Comparison of ENCODE assay signal across 22 cellular contexts in genomic region chr13:77749481-77749880, GRCh38. TPM values are rescaled to one million over a fixed set of nuclear protein-coding genes. Genes with fewer than 3 reads are reported as not detected.
A peak's percentile ranks its signal among the peaks of the same experiment; 100 is the strongest.
DNase-seq lines count a peak whose midpoint lies in the region; ATAC-seq and TF ChIP-seq lines count a peak whose summit lies in the region.
"Had no signal": no experiment of that assay in that cellular context is flagged by ENCODE, and none has a peak within 500 bp of the region (broad histone marks: within the 10 kb centered on the region; RNA-seq: fewer than 3 reads in every experiment).

No MANE protein-coding gene starts in this region.

- H3K4me1 ChIP-seq in CD4-positive, alpha-beta memory T cell (ENCODE audit: insufficient read depth, low read length): peaks cover 5% of the 10 kb centered on the region
- H3K4me1 ChIP-seq in naive thymus-derived CD4-positive, alpha-beta T cell (ENCODE audit: control insufficient read depth in 2 of 2, insufficient read depth in 2 of 2, low read length in 2 of 2): peaks cover 0 to 4% of the 10 kb centered on the region in 2 donors
- H3K4me1 ChIP-seq: vagina had no signal

- POLR2A ChIA-PET in CD4-positive, alpha-beta memory T cell (lab: Charles Lee; ENCODE audit: partially characterized antibody): no interaction called here
- POLR2A ChIA-PET in naive thymus-derived CD4-positive, alpha-beta T cell (lab: Charles Lee): interaction anchor here (1.2 kb wide), 1 partner anchor 53 kb away, joined by 3 read pairs; no protein-coding TSS in a partner anchor
- POLR2A ChIA-PET in GM10248 (lab: Yijun Ruan, JAX): no interaction called here

- TF ChIP-seq CTCF in GM10248 (IDR thresholded peaks at IDR 0.05; ENCODE audit: control extremely low read depth, extremely low read depth, low read depth, missing control alignments): no peak

- no peak overlapping the region for H3K4me3 ChIP-seq in CD4-positive, alpha-beta memory T cell (ENCODE audit: low read length in 2 of 2)
- H3K4me3 ChIP-seq in Jurkat, Clone E6-1 (ENCODE audit: low read length): no peak overlapping the region
- H3K4me3 ChIP-seq in naive thymus-derived CD4-positive, alpha-beta T cell (ENCODE audit: low read length): no peak overlapping the region
- H3K4me3 ChIP-seq: coronary artery, smooth muscle cell, thoracic aorta, vagina had no signal

- H3K9me3 ChIP-seq in CD4-positive, alpha-beta memory T cell (ENCODE audit: control insufficient read depth in 1 of 2, low read length in 2 of 2): no peaks in the 10 kb centered on the region
- H3K9me3 ChIP-seq in naive thymus-derived CD4-positive, alpha-beta T cell (ENCODE audit: control insufficient read depth in 2 of 3, low read length in 3 of 3): no peaks in the 10 kb centered on the region
- H3K9me3 ChIP-seq: SK-N-SH, thoracic aorta, vagina had no signal

- H3K36me3 Mint-ChIP-seq in CD4-positive, alpha-beta memory T cell: peaks cover 36 to 44% of the 10 kb centered on the region in 2 donors
- peaks cover 4 to 35% (median 22%) of the 10 kb centered on the region in 5 donors for H3K36me3 Mint-ChIP-seq in naive thymus-derived CD4-positive, alpha-beta T cell

- intact Hi-C loops in CD4-positive, alpha-beta memory T cell (cut with micrococcal nuclease): loop anchor here (2.0 kb wide), 1 partner anchor 51 kb away; no protein-coding TSS in a partner anchor
- intact Hi-C loops in naive thymus-derived CD4-positive, alpha-beta T cell (cut with micrococcal nuclease): no loop called here

- H3K36me3 ChIP-seq in CD4-positive, alpha-beta memory T cell (ENCODE audit: insufficient read depth, low read length): peaks cover 13% of the 10 kb centered on the region
- H3K36me3 ChIP-seq in naive thymus-derived CD4-positive, alpha-beta T cell (ENCODE audit: control insufficient read depth in 2 of 3, insufficient read depth in 3 of 3, low read length in 3 of 3): peaks cover 0 to 18% (median 2%) of the 10 kb centered on the region in 3 experiments
- H3K36me3 ChIP-seq: thoracic aorta, vagina had no signal

- DNase-seq in CD4-positive, alpha-beta memory T cell: peak in 1 of 5 donors; percentile 15
- peak; percentile 14 for DNase-seq in Jurkat, Clone E6-1 (ENCODE audit: low read depth, low spot score)
- DNase-seq in caudate nucleus (lab: John Stamatoyannopoulos, UW) (no peak), UCSD-AML1 (lab: John Stamatoyannopoulos, UW; ENCODE audit: unreplicated experiment) (no peak), GM10248 (ENCODE audit: extremely low spot score) (no peak)
- no peak for DNase-seq in naive thymus-derived CD4-positive, alpha-beta T cell
- no peak for DNase-seq in stimulated activated CD4-positive, alpha-beta T cell treated with anti-CD3 and anti-CD28 coated beads, Interleukin-4, amount 100 ng/mL, for 4 hours
- DNase-seq: activated CD8-positive, alpha-beta memory T cell treated with anti-CD3 and anti-CD28 coated beads, Interleukin-2, amount 50 U/mL, for 4 hours; C1 segment of cervical spinal cord; mesenchymal stem cell; NCI-H1048; NCI-H1930; NCI-H2227 treated with DMSO at 0.1 percent for 48 hours; NCI-H774; SK-N-SH had no signal

- H3K4me3 Mint-ChIP-seq in CD4-positive, alpha-beta memory T cell: no peak overlapping the region
- H3K4me3 Mint-ChIP-seq in naive thymus-derived CD4-positive, alpha-beta T cell: no peak overlapping the region
- H3K4me3 Mint-ChIP-seq: stimulated activated memory B cell treated with anti-CD40 and anti-IgM and Interleukin-4, amounts not matched to agents 10 μg/mL and 1 μg/mL and 100 μg/mL, for 72 hours had no signal

- H3K27me3 ChIP-seq in CD4-positive, alpha-beta memory T cell (ENCODE audit: insufficient read depth, low read length): no peaks in the 10 kb centered on the region
- no peaks in the 10 kb centered on the region for H3K27me3 ChIP-seq in naive thymus-derived CD4-positive, alpha-beta T cell (ENCODE audit: control insufficient read depth in 2 of 2, insufficient read depth in 2 of 2, low read length in 2 of 2)
- H3K27me3 ChIP-seq: vagina had no signal

- CTCF ChIA-PET in CD4-positive, alpha-beta memory T cell (lab: Charles Lee; ENCODE audit: partially characterized antibody): interaction anchor here (0.9 to 9.1 kb wide), 6 partner anchors 20 to 257 kb away, joined by 3 to 130 read pairs (median 5); partner anchors contain the start of gene SLAIN1
- CTCF ChIA-PET in naive thymus-derived CD4-positive, alpha-beta T cell (lab: Charles Lee): interaction anchor here (0.6 to 2.6 kb wide), 3 partner anchors 156 to 880 kb away, joined by 3 to 12 read pairs (median 4); no protein-coding TSS in a partner anchor
- CTCF ChIA-PET in GM10248 (lab: Yijun Ruan, JAX): interaction anchor here (0.9 to 6.3 kb wide), 10 partner anchors 8 to 162 kb away, joined by 3 to 104 read pairs (median 4); partner anchors contain the start of gene SLAIN1

- no peak for ATAC-seq in naive thymus-derived CD4-positive, alpha-beta T cell
- ATAC-seq in GM21529 (IDR thresholded peaks at IDR 0.05; ENCODE audit: unreplicated experiment): no peak
- ATAC-seq: stimulated activated memory B cell treated with anti-CD40 and anti-IgM and Interleukin-4, amounts not matched to agents 10 μg/mL and 1 μg/mL and 100 μg/mL, for 72 hours had no signal

- peak overlapping the region in 5 of 7 donors; percentile 1 to 73 (median 49) for H3K27ac Mint-ChIP-seq in CD4-positive, alpha-beta memory T cell
- peak overlapping the region in 6 of 9 donors; percentile 5 to 74 (median 56) for H3K27ac Mint-ChIP-seq in naive thymus-derived CD4-positive, alpha-beta T cell
- H3K27ac Mint-ChIP-seq: stimulated activated memory B cell treated with anti-CD40 and anti-IgM and Interleukin-4, amounts not matched to agents 10 μg/mL and 1 μg/mL and 100 μg/mL, for 72 hours had no signal

- H3K9me3 Mint-ChIP-seq in CD4-positive, alpha-beta memory T cell: no peaks in the 10 kb centered on the region
- H3K9me3 Mint-ChIP-seq in naive thymus-derived CD4-positive, alpha-beta T cell: no peaks in the 10 kb centered on the region
- H3K9me3 Mint-ChIP-seq: stimulated activated memory B cell treated with anti-CD40 and anti-IgM and Interleukin-4, amounts not matched to agents 10 μg/mL and 1 μg/mL and 100 μg/mL, for 72 hours had no signal

- H3K4me1 Mint-ChIP-seq in CD4-positive, alpha-beta memory T cell: peaks cover 15 to 22% (median 18%) of the 10 kb centered on the region in 4 donors
- peaks cover 9 to 24% (median 18%) of the 10 kb centered on the region in 7 donors for H3K4me1 Mint-ChIP-seq in naive thymus-derived CD4-positive, alpha-beta T cell

- no peaks in the 10 kb centered on the region for H3K27me3 Mint-ChIP-seq in CD4-positive, alpha-beta memory T cell
- no peaks in the 10 kb centered on the region for H3K27me3 Mint-ChIP-seq in naive thymus-derived CD4-positive, alpha-beta T cell
- H3K27me3 Mint-ChIP-seq: stimulated activated memory B cell treated with anti-CD40 and anti-IgM and Interleukin-4, amounts not matched to agents 10 μg/mL and 1 μg/mL and 100 μg/mL, for 72 hours had no signal

- no peak overlapping the region for H3K27ac ChIP-seq in CD4-positive, alpha-beta memory T cell (ENCODE audit: low read depth, low read length)
- peak overlapping the region; percentile 32 for H3K27ac ChIP-seq in caudate nucleus (ENCODE audit: low read depth, low read length)
- no peak overlapping the region for H3K27ac ChIP-seq in naive thymus-derived CD4-positive, alpha-beta T cell (ENCODE audit: low read depth, low read length)
- H3K27ac ChIP-seq: coronary artery, HL-60, thoracic aorta, vagina had no signal

RNA-seq across cellular contexts. Expression of gene SLAIN1, which starts 52.0 kb away (rescaled TPM):
- 10 to 100 TPM; 55.1 to 58.9 TPM for total RNA-seq in CD4-positive, alpha-beta memory T cell
- 10 to 100 TPM; 39.3 to 49.8 TPM for polyA plus RNA-seq in CD4-positive, alpha-beta memory T cell
- 39.6 TPM for polyA plus RNA-seq in Jurkat, Clone E6-1 (2012; ENCODE audit: insufficient read depth, insufficient read length)
- 10 to 100 TPM; 28.3 to 67.8 (median 42.4) TPM for total RNA-seq in naive thymus-derived CD4-positive, alpha-beta T cell
- polyA plus RNA-seq in naive thymus-derived CD4-positive, alpha-beta T cell: 10 to 100 TPM; 21.5 to 31.2 TPM
- polyA plus RNA-seq: smooth muscle cell had no signal
